28 cellular contexts compared by ENCODE assay signal in genomic region chr7:39405591-39405990, GRCh38.
"Had no signal": no experiment of that assay in that cellular context is flagged by ENCODE, and none has a peak within 500 bp of the region (broad histone marks: within the 10 kb centered on the region; RNA-seq: fewer than 3 reads in every experiment).

No MANE protein-coding gene starts in this region.

- H3K4me1 Mint-ChIP-seq: natural killer cell; stimulated activated naive CD8-positive, alpha-beta T cell treated with anti-CD3 and anti-CD28 coated beads, Interleukin-15, amount 100 ng/mL, for 72 hours had no signal

- H3K36me3 Mint-ChIP-seq: natural killer cell had no signal

- H3K27ac Mint-ChIP-seq: dendritic cell treated with granulocyte-macrophage colony-stimulating factor and Interleukin-4, amounts not matched to agents 40 ng/mL and 50 ng/mL, for 4 days; natural killer cell; stimulated activated naive CD8-positive, alpha-beta T cell treated with anti-CD3 and anti-CD28 coated beads, Interleukin-15, amount 100 ng/mL, for 72 hours had no signal

- H3K9me3 Mint-ChIP-seq: dendritic cell treated with granulocyte-macrophage colony-stimulating factor and Interleukin-4, amounts not matched to agents 40 ng/mL and 50 ng/mL, for 4 days; natural killer cell; neural crest cell; stimulated activated naive CD8-positive, alpha-beta T cell treated with anti-CD3 and anti-CD28 coated beads, Interleukin-15, amount 100 ng/mL, for 72 hours had no signal

- FAIRE-seq: endothelial cell of umbilical vein had no signal

- DNase-seq: colonic mucosa; effector CD8-positive, alpha-beta T cell; foreskin keratinocyte; heart left ventricle; hippocampal formation; left cardiac atrium; left ventricle myocardium inferior; lower lobe of right lung; natural killer cell; stimulated activated CD4-positive, alpha-beta T cell treated with anti-CD3 and anti-CD28 coated beads, Interleukin-12 subunit alpha, Interleukin-12 subunit beta, amount 100 ng/mL, for 4 hours; stimulated activated CD4-positive, alpha-beta T cell treated with anti-CD3 and anti-CD28 coated beads, Interleukin-1b, Interleukin-23, amount 100 ng/mL, for 48 hours; stimulated activated CD4-positive, alpha-beta T cell treated with anti-CD3 and anti-CD28 coated beads, Interleukin-4, amount 100 ng/mL, for 1 hour; stimulated activated CD8-positive, alpha-beta memory T cell treated with anti-CD3 and anti-CD28 coated beads, Interleukin-4, amount 100 ng/mL, for 48 hours; stimulated activated naive CD4-positive, alpha-beta T cell; stimulated activated naive CD8-positive, alpha-beta T cell treated with anti-CD3 and anti-CD28 coated beads, Interleukin-15, amount 100 ng/mL, for 72 hours; transverse colon; upper lobe of right lung; uterus had no signal

- H3K4me3 ChIP-seq: colonic mucosa, esophagus muscularis mucosa, gastroesophageal sphincter, heart left ventricle, left ventricle myocardium inferior, lower lobe of right lung, prostate gland, right atrium auricular region, smooth muscle cell, suprapubic skin, transverse colon, upper lobe of right lung, uterus had no signal

- H3K4me1 ChIP-seq: colonic mucosa, esophagus muscularis mucosa, foreskin keratinocyte, gastroesophageal sphincter, heart left ventricle, left ventricle myocardium inferior, lower lobe of right lung, prostate gland, right atrium auricular region, suprapubic skin, transverse colon, upper lobe of right lung, uterus had no signal

- H3K27me3 ChIP-seq: colonic mucosa, esophagus muscularis mucosa, gastroesophageal sphincter, heart left ventricle, right atrium auricular region, transverse colon, upper lobe of right lung, uterus had no signal

- H3K36me3 ChIP-seq: colonic mucosa, esophagus muscularis mucosa, gastroesophageal sphincter, heart left ventricle, left ventricle myocardium inferior, lower lobe of right lung, prostate gland, right atrium auricular region, suprapubic skin, transverse colon, upper lobe of right lung, uterus had no signal

- H3K4me3 Mint-ChIP-seq: dendritic cell treated with granulocyte-macrophage colony-stimulating factor and Interleukin-4, amounts not matched to agents 40 ng/mL and 50 ng/mL, for 4 days; natural killer cell; neural crest cell; stimulated activated naive CD8-positive, alpha-beta T cell treated with anti-CD3 and anti-CD28 coated beads, Interleukin-15, amount 100 ng/mL, for 72 hours had no signal

- H3K27ac ChIP-seq: colonic mucosa, esophagus muscularis mucosa, foreskin keratinocyte, gastroesophageal sphincter, heart left ventricle, left ventricle myocardium inferior, lower lobe of right lung, prostate gland, right atrium auricular region, suprapubic skin, transverse colon, upper lobe of right lung, uterus had no signal

- H3K4me2 ChIP-seq: smooth muscle cell had no signal

- ATAC-seq: foreskin keratinocyte; gastroesophageal sphincter; heart left ventricle; left cardiac atrium; lower lobe of right lung; natural killer cell; sciatic nerve; stimulated activated naive CD8-positive, alpha-beta T cell treated with anti-CD3 and anti-CD28 coated beads, Interleukin-15, amount 100 ng/mL, for 72 hours; upper lobe of right lung had no signal
